1 cellular context compared by ENCODE assay signal in the genomic region with DNA sequence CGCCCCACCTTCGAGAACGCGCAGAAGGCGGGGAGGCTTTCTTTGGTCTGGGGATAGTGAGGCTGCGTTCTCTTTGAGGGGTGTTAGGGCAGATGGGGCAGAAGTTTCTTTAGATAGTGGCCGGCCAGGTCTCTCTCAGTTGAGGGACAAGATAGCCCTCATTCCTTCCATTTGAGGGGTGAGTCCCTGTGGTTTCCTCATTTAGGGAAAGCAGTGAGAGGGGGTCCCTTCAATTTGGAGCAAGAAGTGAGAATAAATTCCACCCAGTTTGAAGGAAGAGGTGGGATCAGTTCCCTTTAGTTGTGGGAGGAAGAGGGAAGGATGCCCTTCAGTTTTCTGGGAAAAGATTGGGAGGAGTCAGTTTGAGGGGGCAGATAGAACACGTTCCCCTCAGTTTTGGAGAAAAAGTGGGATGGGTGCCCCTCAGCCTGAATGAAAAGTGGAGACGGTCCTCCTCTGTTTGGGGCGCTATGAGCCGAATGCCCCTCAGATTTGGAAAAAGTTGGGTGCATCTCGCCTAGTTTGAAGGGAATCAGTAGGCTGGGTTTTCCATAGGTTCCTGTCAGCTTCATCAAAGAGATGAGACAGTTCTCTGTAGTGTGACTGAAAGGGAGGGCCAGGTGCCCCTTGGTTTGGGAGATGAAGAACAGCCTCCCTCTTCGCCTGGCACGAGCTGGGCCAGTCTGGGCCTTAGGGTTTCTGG.
TF ChIP-seq lines count a peak whose summit lies in the region.

No MANE protein-coding gene starts in this region.

TF ChIP-seq in K562, 482 proteins besides CTCF, POLR2A, EP300 and RAD21 (continued from another document):
- TF ChIP-seq, protein P1, sequence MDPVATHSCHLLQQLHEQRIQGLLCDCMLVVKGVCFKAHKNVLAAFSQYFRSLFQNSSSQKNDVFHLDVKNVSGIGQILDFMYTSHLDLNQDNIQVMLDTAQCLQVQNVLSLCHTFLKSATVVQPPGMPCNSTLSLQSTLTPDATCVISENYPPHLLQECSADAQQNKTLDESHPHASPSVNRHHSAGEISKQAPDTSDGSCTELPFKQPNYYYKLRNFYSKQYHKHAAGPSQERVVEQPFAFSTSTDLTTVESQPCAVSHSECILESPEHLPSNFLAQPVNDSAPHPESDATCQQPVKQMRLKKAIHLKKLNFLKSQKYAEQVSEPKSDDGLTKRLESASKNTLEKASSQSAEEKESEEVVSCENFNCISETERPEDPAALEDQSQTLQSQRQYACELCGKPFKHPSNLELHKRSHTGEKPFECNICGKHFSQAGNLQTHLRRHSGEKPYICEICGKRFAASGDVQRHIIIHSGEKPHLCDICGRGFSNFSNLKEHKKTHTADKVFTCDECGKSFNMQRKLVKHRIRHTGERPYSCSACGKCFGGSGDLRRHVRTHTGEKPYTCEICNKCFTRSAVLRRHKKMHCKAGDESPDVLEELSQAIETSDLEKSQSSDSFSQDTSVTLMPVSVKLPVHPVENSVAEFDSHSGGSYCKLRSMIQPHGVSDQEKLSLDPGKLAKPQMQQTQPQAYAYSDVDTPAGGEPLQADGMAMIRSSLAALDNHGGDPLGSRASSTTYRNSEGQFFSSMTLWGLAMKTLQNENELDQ (CRISPR knock-in tag; IDR thresholded peaks at IDR 0.05; ENCODE audit: borderline replicate concordance): 0 out of 2 replicates have a peak, but pooled peaks have one; percentile 29
- TF ChIP-seq, protein P2, sequence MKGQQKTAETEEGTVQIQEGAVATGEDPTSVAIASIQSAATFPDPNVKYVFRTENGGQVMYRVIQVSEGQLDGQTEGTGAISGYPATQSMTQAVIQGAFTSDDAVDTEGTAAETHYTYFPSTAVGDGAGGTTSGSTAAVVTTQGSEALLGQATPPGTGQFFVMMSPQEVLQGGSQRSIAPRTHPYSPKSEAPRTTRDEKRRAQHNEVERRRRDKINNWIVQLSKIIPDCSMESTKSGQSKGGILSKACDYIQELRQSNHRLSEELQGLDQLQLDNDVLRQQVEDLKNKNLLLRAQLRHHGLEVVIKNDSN (CRISPR knock-in tag; IDR thresholded peaks at IDR 0.05): peak; percentile 34; the same call in 1 of the 2 replicates
- TF ChIP-seq SMAD1 (IDR thresholded peaks at IDR 0.05; ENCODE audit: low read depth, low read length, partially characterized antibody) (peak; percentile 21), MYC (IDR thresholded peaks at IDR 0.05; ENCODE audit: low read depth, low read length) (no peak), MYC (CRISPR knock-in tag; IDR thresholded peaks at IDR 0.05; ENCODE audit: borderline replicate concordance, low read depth) (0 out of 2 replicates have a peak, but pooled peaks have one; percentile 20), POLR2AphosphoS5 (IDR thresholded peaks at IDR 0.05; ENCODE audit: control insufficient read depth, insufficient read depth, low read depth, low read length) (0 out of 2 replicates have a peak, but pooled peaks have one; percentile 35), ATF1 (CRISPR knock-in tag; IDR thresholded peaks at IDR 0.05) (no peak), ATF1 (tag; IDR thresholded peaks at IDR 0.05) (0 out of 2 replicates have a peak, but pooled peaks have one; percentile 4), ZNF561 (CRISPR knock-in tag; conservative IDR thresholded peaks at IDR 0.05) (no peak), NR2C2 (CRISPR knock-in tag; IDR thresholded peaks at IDR 0.05) (peak; percentile 15; the same call in 1 of the 2 replicates), NR2C2 (tag; IDR thresholded peaks at IDR 0.05) (no peak)
- TF ChIP-seq, protein P3, sequence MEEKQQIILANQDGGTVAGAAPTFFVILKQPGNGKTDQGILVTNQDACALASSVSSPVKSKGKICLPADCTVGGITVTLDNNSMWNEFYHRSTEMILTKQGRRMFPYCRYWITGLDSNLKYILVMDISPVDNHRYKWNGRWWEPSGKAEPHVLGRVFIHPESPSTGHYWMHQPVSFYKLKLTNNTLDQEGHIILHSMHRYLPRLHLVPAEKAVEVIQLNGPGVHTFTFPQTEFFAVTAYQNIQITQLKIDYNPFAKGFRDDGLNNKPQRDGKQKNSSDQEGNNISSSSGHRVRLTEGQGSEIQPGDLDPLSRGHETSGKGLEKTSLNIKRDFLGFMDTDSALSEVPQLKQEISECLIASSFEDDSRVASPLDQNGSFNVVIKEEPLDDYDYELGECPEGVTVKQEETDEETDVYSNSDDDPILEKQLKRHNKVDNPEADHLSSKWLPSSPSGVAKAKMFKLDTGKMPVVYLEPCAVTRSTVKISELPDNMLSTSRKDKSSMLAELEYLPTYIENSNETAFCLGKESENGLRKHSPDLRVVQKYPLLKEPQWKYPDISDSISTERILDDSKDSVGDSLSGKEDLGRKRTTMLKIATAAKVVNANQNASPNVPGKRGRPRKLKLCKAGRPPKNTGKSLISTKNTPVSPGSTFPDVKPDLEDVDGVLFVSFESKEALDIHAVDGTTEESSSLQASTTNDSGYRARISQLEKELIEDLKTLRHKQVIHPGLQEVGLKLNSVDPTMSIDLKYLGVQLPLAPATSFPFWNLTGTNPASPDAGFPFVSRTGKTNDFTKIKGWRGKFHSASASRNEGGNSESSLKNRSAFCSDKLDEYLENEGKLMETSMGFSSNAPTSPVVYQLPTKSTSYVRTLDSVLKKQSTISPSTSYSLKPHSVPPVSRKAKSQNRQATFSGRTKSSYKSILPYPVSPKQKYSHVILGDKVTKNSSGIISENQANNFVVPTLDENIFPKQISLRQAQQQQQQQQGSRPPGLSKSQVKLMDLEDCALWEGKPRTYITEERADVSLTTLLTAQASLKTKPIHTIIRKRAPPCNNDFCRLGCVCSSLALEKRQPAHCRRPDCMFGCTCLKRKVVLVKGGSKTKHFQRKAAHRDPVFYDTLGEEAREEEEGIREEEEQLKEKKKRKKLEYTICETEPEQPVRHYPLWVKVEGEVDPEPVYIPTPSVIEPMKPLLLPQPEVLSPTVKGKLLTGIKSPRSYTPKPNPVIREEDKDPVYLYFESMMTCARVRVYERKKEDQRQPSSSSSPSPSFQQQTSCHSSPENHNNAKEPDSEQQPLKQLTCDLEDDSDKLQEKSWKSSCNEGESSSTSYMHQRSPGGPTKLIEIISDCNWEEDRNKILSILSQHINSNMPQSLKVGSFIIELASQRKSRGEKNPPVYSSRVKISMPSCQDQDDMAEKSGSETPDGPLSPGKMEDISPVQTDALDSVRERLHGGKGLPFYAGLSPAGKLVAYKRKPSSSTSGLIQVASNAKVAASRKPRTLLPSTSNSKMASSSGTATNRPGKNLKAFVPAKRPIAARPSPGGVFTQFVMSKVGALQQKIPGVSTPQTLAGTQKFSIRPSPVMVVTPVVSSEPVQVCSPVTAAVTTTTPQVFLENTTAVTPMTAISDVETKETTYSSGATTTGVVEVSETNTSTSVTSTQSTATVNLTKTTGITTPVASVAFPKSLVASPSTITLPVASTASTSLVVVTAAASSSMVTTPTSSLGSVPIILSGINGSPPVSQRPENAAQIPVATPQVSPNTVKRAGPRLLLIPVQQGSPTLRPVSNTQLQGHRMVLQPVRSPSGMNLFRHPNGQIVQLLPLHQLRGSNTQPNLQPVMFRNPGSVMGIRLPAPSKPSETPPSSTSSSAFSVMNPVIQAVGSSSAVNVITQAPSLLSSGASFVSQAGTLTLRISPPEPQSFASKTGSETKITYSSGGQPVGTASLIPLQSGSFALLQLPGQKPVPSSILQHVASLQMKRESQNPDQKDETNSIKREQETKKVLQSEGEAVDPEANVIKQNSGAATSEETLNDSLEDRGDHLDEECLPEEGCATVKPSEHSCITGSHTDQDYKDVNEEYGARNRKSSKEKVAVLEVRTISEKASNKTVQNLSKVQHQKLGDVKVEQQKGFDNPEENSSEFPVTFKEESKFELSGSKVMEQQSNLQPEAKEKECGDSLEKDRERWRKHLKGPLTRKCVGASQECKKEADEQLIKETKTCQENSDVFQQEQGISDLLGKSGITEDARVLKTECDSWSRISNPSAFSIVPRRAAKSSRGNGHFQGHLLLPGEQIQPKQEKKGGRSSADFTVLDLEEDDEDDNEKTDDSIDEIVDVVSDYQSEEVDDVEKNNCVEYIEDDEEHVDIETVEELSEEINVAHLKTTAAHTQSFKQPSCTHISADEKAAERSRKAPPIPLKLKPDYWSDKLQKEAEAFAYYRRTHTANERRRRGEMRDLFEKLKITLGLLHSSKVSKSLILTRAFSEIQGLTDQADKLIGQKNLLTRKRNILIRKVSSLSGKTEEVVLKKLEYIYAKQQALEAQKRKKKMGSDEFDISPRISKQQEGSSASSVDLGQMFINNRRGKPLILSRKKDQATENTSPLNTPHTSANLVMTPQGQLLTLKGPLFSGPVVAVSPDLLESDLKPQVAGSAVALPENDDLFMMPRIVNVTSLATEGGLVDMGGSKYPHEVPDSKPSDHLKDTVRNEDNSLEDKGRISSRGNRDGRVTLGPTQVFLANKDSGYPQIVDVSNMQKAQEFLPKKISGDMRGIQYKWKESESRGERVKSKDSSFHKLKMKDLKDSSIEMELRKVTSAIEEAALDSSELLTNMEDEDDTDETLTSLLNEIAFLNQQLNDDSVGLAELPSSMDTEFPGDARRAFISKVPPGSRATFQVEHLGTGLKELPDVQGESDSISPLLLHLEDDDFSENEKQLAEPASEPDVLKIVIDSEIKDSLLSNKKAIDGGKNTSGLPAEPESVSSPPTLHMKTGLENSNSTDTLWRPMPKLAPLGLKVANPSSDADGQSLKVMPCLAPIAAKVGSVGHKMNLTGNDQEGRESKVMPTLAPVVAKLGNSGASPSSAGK (IDR thresholded peaks at IDR 0.05): peak; percentile 87
